ENCODE assay signal across 23 cellular contexts in genomic region chr1:200317236-200317635, GRCh38.
DNase-seq lines count a peak whose midpoint lies in the region; ATAC-seq and TF ChIP-seq lines count a peak whose summit lies in the region.
"Had no signal": no experiment of that assay in that cellular context is flagged by ENCODE, and none has a peak within 500 bp of the region (broad histone marks: within the 10 kb centered on the region; RNA-seq: fewer than 3 reads in every experiment).

No MANE protein-coding gene starts in this region.

- no peak for DNase-seq in SK-N-SH
- peak; percentile 78 for DNase-seq in amniotic epithelial cell (ENCODE audit: low read depth)
- peak; percentile 82 for DNase-seq in fibroblast of peridontal ligament (ENCODE audit: extremely low read depth)
- DNase-seq in H9, result no peak
- DNase-seq in retina, result no peak
- DNase-seq in NCI-H345 (lab: John Stamatoyannopoulos, UW), result no peak
- DNase-seq: activated CD4-positive, alpha-beta T cell treated with anti-CD3 and anti-CD28 coated beads, Interleukin-2, amount 10 ng/mL, durations not matched to agents 7 days and 5 days; activated CD8-positive, alpha-beta memory T cell treated with anti-CD3 and anti-CD28 coated beads, Interleukin-2, amount 50 U/mL, for 4 hours; effector CD8-positive, alpha-beta T cell; NCI-H1930; NCI-H446; stimulated activated CD4-positive, alpha-beta T cell treated with anti-CD3 and anti-CD28 coated beads, Interleukin-2, amount 100 ng/mL, for 48 hours; T-cell; upper lobe of left lung had no signal

- H2BK120ac ChIP-seq in H9 (ENCODE audit: low read depth, low read length, poor library complexity, severe bottlenecking), result no peak overlapping the region

- H3F3A ChIP-seq in SK-N-SH (replicated peaks; ENCODE audit: insufficient read depth), result no peaks in the 10 kb centered on the region

- H3K4me1 Mint-ChIP-seq in H9, result peaks cover 11 to 16% of the 10 kb centered on the region in 2 experiments
- H3K4me1 Mint-ChIP-seq: activated CD4-positive, alpha-beta T cell treated with anti-CD3 and anti-CD28 coated beads, Interleukin-2, amount 10 ng/mL, durations not matched to agents 7 days and 5 days; T-cell had no signal

- H2AFZ ChIP-seq in SK-N-SH (ENCODE audit: low read depth) (no peak overlapping the region), H9 (ENCODE audit: low read length) (no peak overlapping the region)

- H3K4ac ChIP-seq in H9 (ENCODE audit: low read depth, low read length), result no peak overlapping the region

- H3K36me3 ChIP-seq in SK-N-SH (replicated peaks in 1 of 2; ENCODE audit: control insufficient read depth in 1 of 2, insufficient read depth in 2 of 2, low read length in 1 of 2), result no peaks in the 10 kb centered on the region
- H3K36me3 ChIP-seq: upper lobe of left lung had no signal

- no peak overlapping the region for H2BK15ac ChIP-seq in H9 (ENCODE audit: low read depth, low read length)

- no peak overlapping the region for H2BK12ac ChIP-seq in H9 (ENCODE audit: insufficient read length, low read depth, low read length)

- H3K27me3 ChIP-seq in SK-N-SH (ENCODE audit: insufficient read depth), result no peaks in the 10 kb centered on the region
- H3K27me3 ChIP-seq in H9 (ENCODE audit: insufficient read depth, low read length), result no peaks in the 10 kb centered on the region
- H3K27me3 ChIP-seq: upper lobe of left lung had no signal

- H3T11ph ChIP-seq in H9 (ENCODE audit: low read length), result no peak overlapping the region

- 68% methylated on average over 2 of the region's 2 CpGs for WGBS in SK-N-SH (ENCODE audit: low lambda C conversion rate)
- WGBS in H9 (ENCODE audit: extremely low coverage, insufficient read length, low lambda C conversion rate), result no CpG with 5 or more reads among the region's 2 CpGs

- H3K9me3 Mint-ChIP-seq in H9, result no peaks in the 10 kb centered on the region
- H3K9me3 Mint-ChIP-seq: activated CD4-positive, alpha-beta T cell treated with anti-CD3 and anti-CD28 coated beads, Interleukin-2, amount 10 ng/mL, durations not matched to agents 7 days and 5 days; CD14-positive monocyte; mesothelial cell of epicardium; nephron; stimulated activated naive CD8-positive, alpha-beta T cell treated with anti-CD3 and anti-CD28 coated beads, Interleukin-15, Interleukin-2, amounts not matched to agents 100 ng/mL and 50 ng/mL, for 24 hours; T-cell had no signal

- no peaks in the 10 kb centered on the region for H3K79me2 ChIP-seq in SK-N-SH (ENCODE audit: insufficient read depth)
- H3K79me2 ChIP-seq in H9 (ENCODE audit: insufficient read depth, low read length), result no peaks in the 10 kb centered on the region

- H3K9ac ChIP-seq in SK-N-SH (no peak overlapping the region), H9 (ENCODE audit: extremely low read depth, insufficient read length, low read length) (no peak overlapping the region)

- no peaks in the 10 kb centered on the region for H3K27me3 Mint-ChIP-seq in H9 (ENCODE audit: low read depth)

- no peak for TF ChIP-seq CTCF in SK-N-SH (IDR thresholded peaks at IDR 0.05)
- TF ChIP-seq CTCF in H9 (conservative IDR thresholded peaks at IDR 0.05), result no peak

- no peaks in the 10 kb centered on the region for H3K23me2 ChIP-seq in H9 (ENCODE audit: insufficient read length, low read depth, low read length, poor library complexity, severe bottlenecking)

- no peak overlapping the region for H3K4me3 Mint-ChIP-seq in H9
- H3K4me3 Mint-ChIP-seq: activated CD4-positive, alpha-beta T cell treated with anti-CD3 and anti-CD28 coated beads, Interleukin-2, amount 10 ng/mL, durations not matched to agents 7 days and 5 days; CD14-positive monocyte; mesothelial cell of epicardium; nephron; stimulated activated naive CD8-positive, alpha-beta T cell treated with anti-CD3 and anti-CD28 coated beads, Interleukin-15, Interleukin-2, amounts not matched to agents 100 ng/mL and 50 ng/mL, for 24 hours; T-cell had no signal

- no peak overlapping the region for H2AK5ac ChIP-seq in H9 (ENCODE audit: insufficient read length, low read length)

- H3K4me1 ChIP-seq in SK-N-SH (ENCODE audit: control insufficient read depth in 1 of 2, insufficient read depth in 2 of 2, low read depth in 1 of 2, low read length in 1 of 2) (peaks cover 0 to 4% of the 10 kb centered on the region in 2 experiments; a peak in 1 of 4 replicates), H9 (ENCODE audit: insufficient read depth, low read length) (no peaks in the 10 kb centered on the region)
- H3K4me1 ChIP-seq: upper lobe of left lung had no signal

- H3K4me3 ChIP-seq in SK-N-SH (ENCODE audit: low read depth in 2 of 2, low read length in 1 of 2), result no peak overlapping the region
- H3K4me3 ChIP-seq: K562, skin epidermis, upper lobe of left lung had no signal

- H3K27ac ChIP-seq in SK-N-SH (ENCODE audit: low read depth in 2 of 2, low read length in 1 of 2) (no peak overlapping the region), H9 (ENCODE audit: insufficient read length, low read depth, low read length) (no peak overlapping the region)
- H3K27ac ChIP-seq: 22Rv1, skin epidermis, upper lobe of left lung had no signal

- no peaks in the 10 kb centered on the region for H3K9me2 ChIP-seq in SK-N-SH

- no peak for TF ChIP-seq EP300 in SK-N-SH (IDR thresholded peaks at IDR 0.05; ENCODE audit: borderline replicate concordance in 1 of 2, low read depth in 1 of 2, low read length in 1 of 2)

- CTCF ChIA-PET in SK-N-SH (lab: Yijun Ruan, JAX), result no interaction called here

- H3K79me1 ChIP-seq in H9 (ENCODE audit: insufficient read depth, low read depth, low read length, poor library complexity, severe bottlenecking), result no peaks in the 10 kb centered on the region

- ATAC-seq in SK-N-SH treated with all-trans-retinoic acid at 6 μM for 48 hours (peak; percentile 75), HG02642 (IDR thresholded peaks at IDR 0.05; ENCODE audit: poor library complexity, unreplicated experiment) (no peak)
- ATAC-seq: K562, T-cell had no signal

- H3K14ac ChIP-seq in H9 (ENCODE audit: insufficient read depth, low read length), result no peak overlapping the region

- no peak for TF ChIP-seq RAD21 in SK-N-SH (IDR thresholded peaks at IDR 0.05; ENCODE audit: low read length)

- H4K8ac ChIP-seq in H9 (replicated peaks; ENCODE audit: insufficient read length, low read depth, low read length), result no peak overlapping the region

- H3K56ac ChIP-seq in H9 (ENCODE audit: insufficient read length, low read depth, low read length), result no peak overlapping the region

- H3K18ac ChIP-seq in H9 (ENCODE audit: insufficient read length, low read depth, low read length), result no peak overlapping the region

- H3K23ac ChIP-seq in H9 (ENCODE audit: insufficient read length, low read depth, low read length), result no peak overlapping the region

- H2BK5ac ChIP-seq in H9 (ENCODE audit: insufficient read length, low read length), result no peak overlapping the region

- H4K20me1 ChIP-seq in SK-N-SH (ENCODE audit: insufficient read depth) (no peaks in the 10 kb centered on the region), H9 (ENCODE audit: control insufficient read depth, insufficient read depth, insufficient read length) (no peaks in the 10 kb centered on the region)

- peaks cover 0 to 2% (median 0%) of the 10 kb centered on the region in 3 experiments; a peak in 1 of 7 replicates for H3K36me3 Mint-ChIP-seq in H9 (ENCODE audit: insufficient read depth in 1 of 3, low read depth in 3 of 3)
- H3K36me3 Mint-ChIP-seq: CD14-positive monocyte, mesothelial cell of epicardium, T-cell had no signal

- H3K27ac Mint-ChIP-seq in H9, result no peak overlapping the region
- H3K27ac Mint-ChIP-seq: activated CD4-positive, alpha-beta T cell treated with anti-CD3 and anti-CD28 coated beads, Interleukin-2, amount 10 ng/mL, durations not matched to agents 7 days and 5 days; CD14-positive monocyte; mesothelial cell of epicardium; nephron; stimulated activated naive CD8-positive, alpha-beta T cell treated with anti-CD3 and anti-CD28 coated beads, Interleukin-15, Interleukin-2, amounts not matched to agents 100 ng/mL and 50 ng/mL, for 24 hours; T-cell had no signal

- H3K9me3 ChIP-seq in SK-N-SH (no peaks in the 10 kb centered on the region), H9 (ENCODE audit: control insufficient read depth, low read depth, low read length) (no peaks in the 10 kb centered on the region)
- H3K9me3 ChIP-seq: upper lobe of left lung had no signal

- H4K91ac ChIP-seq in H9 (ENCODE audit: insufficient read length, low read depth, low read length), result no peak overlapping the region

- no peak overlapping the region for H4K5ac ChIP-seq in H9 (ENCODE audit: insufficient read length, low read depth, low read length)

- H3K4me2 ChIP-seq in SK-N-SH (no peak overlapping the region), H9 (ENCODE audit: insufficient read depth, insufficient read length, low read length) (no peak overlapping the region)

- H2BK20ac ChIP-seq in H9 (ENCODE audit: low read depth, low read length, poor library complexity, severe bottlenecking), result no peak overlapping the region

- POLR2A ChIA-PET in SK-N-SH (lab: Yijun Ruan, JAX), result no interaction called here

TF ChIP-seq in SK-N-SH treated with all-trans-retinoic acid at 6 μM for 48 hours, 23 proteins besides CTCF, POLR2A, EP300 and RAD21 (continues in another document):
- no peak for TF ChIP-seq CSDC2 (CRISPR knock-in tag; IDR thresholded peaks at IDR 0.05)

TF ChIP-seq in SK-N-SH, 30 proteins besides CTCF, POLR2A, EP300 and RAD21:
- no peak for TF ChIP-seq EZH2phosphoT487 (IDR thresholded peaks at IDR 0.05; ENCODE audit: borderline replicate concordance, low read depth)
- no peak for TF ChIP-seq RCOR1 (IDR thresholded peaks at IDR 0.05; ENCODE audit: low read length)
- no peak for TF ChIP-seq GATA2 (CRISPR knock-in tag; IDR thresholded peaks at IDR 0.05)
- no peak for TF ChIP-seq IRF3 (IDR thresholded peaks at IDR 0.05; ENCODE audit: low read depth, low read length)
- TF ChIP-seq TCF12 (IDR thresholded peaks at IDR 0.05), result no peak; the same call in 1 of the 2 replicates
- no peak for TF ChIP-seq NFIC (IDR thresholded peaks at IDR 0.05; ENCODE audit: borderline replicate concordance)
- no peak for TF ChIP-seq MAX (IDR thresholded peaks at IDR 0.05; ENCODE audit: low read depth)
- no peak for TF ChIP-seq FOSL2 (IDR thresholded peaks at IDR 0.05; ENCODE audit: borderline replicate concordance, low read depth)
- no peak for TF ChIP-seq POLR2AphosphoS5 (IDR thresholded peaks at IDR 0.05; ENCODE audit: low read depth, low read length)
- no peak for TF ChIP-seq MXI1 (IDR thresholded peaks at IDR 0.05; ENCODE audit: low read depth, low read length)
TF ChIP-seq in SK-N-SH: peak in this region for 0.

Comparison
In these comparisons a context has a peak if more than half of its experiments do, and no peak if none do; other contexts are left out.
1. DNase-seq: peak in amniotic epithelial cell (single experiment) and fibroblast of peridontal ligament (single experiment); none in SK-N-SH (single experiment), H9 (single experiment), retina (single experiment) and NCI-H345 (single experiment).